In the genomic region with DNA sequence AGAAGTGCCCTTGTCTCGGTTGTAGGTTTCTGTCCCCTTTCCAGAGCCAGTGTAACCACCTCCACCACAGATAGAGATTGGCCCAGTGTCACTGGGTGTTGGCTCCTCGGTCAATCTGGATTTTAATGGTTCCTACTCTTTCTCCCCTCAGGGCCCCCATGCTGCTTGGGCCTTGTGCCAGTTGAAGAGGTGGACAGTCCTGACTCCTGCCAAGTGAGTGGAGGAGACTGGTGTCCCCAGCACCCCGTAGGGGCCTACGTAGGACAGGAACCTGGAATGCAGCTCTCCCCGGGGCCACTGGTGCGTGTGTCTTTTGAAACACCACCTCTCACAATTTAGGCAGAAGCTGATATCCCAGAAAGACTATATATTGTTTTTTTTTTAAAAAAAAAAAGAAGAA, we compare ENCODE assay signal across 1 cellular context.
TF ChIP-seq lines count a peak whose summit lies in the region.

No MANE protein-coding gene starts in this region.

TF ChIP-seq in HepG2, 621 proteins besides CTCF, POLR2A, EP300 and RAD21 (continued from another document):
- no peak for TF ChIP-seq ZNF230 (CRISPR knock-in tag; IDR thresholded peaks at IDR 0.05)
- TF ChIP-seq JUN (CRISPR knock-in tag; IDR thresholded peaks at IDR 0.05) = no peak
- TF ChIP-seq ZNF724P (CRISPR knock-in tag; IDR thresholded peaks at IDR 0.05; ENCODE audit: borderline replicate concordance) = no peak
- TF ChIP-seq NFE2L2 (IDR thresholded peaks at IDR 0.05; ENCODE audit: low read length) = no peak
- no peak for TF ChIP-seq ZSCAN9 (CRISPR knock-in tag; IDR thresholded peaks at IDR 0.05; ENCODE audit: borderline replicate concordance)
- TF ChIP-seq ZFY (CRISPR knock-in tag; IDR thresholded peaks at IDR 0.05) = no peak
- TF ChIP-seq, protein P1, sequence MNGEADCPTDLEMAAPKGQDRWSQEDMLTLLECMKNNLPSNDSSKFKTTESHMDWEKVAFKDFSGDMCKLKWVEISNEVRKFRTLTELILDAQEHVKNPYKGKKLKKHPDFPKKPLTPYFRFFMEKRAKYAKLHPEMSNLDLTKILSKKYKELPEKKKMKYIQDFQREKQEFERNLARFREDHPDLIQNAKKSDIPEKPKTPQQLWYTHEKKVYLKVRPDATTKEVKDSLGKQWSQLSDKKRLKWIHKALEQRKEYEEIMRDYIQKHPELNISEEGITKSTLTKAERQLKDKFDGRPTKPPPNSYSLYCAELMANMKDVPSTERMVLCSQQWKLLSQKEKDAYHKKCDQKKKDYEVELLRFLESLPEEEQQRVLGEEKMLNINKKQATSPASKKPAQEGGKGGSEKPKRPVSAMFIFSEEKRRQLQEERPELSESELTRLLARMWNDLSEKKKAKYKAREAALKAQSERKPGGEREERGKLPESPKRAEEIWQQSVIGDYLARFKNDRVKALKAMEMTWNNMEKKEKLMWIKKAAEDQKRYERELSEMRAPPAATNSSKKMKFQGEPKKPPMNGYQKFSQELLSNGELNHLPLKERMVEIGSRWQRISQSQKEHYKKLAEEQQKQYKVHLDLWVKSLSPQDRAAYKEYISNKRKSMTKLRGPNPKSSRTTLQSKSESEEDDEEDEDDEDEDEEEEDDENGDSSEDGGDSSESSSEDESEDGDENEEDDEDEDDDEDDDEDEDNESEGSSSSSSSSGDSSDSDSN (CRISPR knock-in tag; IDR thresholded peaks at IDR 0.05) = no peak
- TF ChIP-seq, protein P2, sequence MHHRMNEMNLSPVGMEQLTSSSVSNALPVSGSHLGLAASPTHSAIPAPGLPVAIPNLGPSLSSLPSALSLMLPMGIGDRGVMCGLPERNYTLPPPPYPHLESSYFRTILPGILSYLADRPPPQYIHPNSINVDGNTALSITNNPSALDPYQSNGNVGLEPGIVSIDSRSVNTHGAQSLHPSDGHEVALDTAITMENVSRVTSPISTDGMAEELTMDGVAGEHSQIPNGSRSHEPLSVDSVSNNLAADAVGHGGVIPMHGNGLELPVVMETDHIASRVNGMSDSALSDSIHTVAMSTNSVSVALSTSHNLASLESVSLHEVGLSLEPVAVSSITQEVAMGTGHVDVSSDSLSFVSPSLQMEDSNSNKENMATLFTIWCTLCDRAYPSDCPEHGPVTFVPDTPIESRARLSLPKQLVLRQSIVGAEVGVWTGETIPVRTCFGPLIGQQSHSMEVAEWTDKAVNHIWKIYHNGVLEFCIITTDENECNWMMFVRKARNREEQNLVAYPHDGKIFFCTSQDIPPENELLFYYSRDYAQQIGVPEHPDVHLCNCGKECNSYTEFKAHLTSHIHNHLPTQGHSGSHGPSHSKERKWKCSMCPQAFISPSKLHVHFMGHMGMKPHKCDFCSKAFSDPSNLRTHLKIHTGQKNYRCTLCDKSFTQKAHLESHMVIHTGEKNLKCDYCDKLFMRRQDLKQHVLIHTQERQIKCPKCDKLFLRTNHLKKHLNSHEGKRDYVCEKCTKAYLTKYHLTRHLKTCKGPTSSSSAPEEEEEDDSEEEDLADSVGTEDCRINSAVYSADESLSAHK (CRISPR knock-in tag; IDR thresholded peaks at IDR 0.05; ENCODE audit: borderline replicate concordance) = no peak
- no peak for TF ChIP-seq ZNF605 (CRISPR knock-in tag; IDR thresholded peaks at IDR 0.05)
- TF ChIP-seq HOXA9 (CRISPR knock-in tag; IDR thresholded peaks at IDR 0.05; ENCODE audit: borderline replicate concordance) = no peak
- TF ChIP-seq, protein P3, sequence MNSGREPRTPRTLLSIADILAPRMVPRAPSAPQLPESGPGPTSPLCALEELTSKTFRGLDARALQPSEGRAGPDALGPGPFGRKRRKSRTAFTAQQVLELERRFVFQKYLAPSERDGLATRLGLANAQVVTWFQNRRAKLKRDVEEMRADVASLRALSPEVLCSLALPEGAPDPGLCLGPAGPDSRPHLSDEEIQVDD (CRISPR knock-in tag; IDR thresholded peaks at IDR 0.05; ENCODE audit: borderline replicate concordance) = no peak
- no peak for TF ChIP-seq XRCC5 (optimal IDR thresholded peaks at IDR 0.05; ENCODE audit: low read length)
- no peak for TF ChIP-seq ZNF431 (CRISPR knock-in tag; IDR thresholded peaks at IDR 0.05; ENCODE audit: borderline replicate concordance, low read depth)
- no peak for TF ChIP-seq SRSF1 (optimal IDR thresholded peaks at IDR 0.05; ENCODE audit: low read depth, low read length)
- no peak for TF ChIP-seq ZNF782 (CRISPR knock-in tag; IDR thresholded peaks at IDR 0.05; ENCODE audit: borderline replicate concordance)
